ENCODE assay signal across 7 cellular contexts in genomic region chrX:21481761-21482160, GRCh38.
"Had no signal": no experiment of that assay in that cellular context is flagged by ENCODE, and none has a peak within 500 bp of the region (broad histone marks: within the 10 kb centered on the region; RNA-seq: fewer than 3 reads in every experiment).

No MANE protein-coding gene starts in this region.

- H3K36me3 ChIP-seq: HAP-1 had no signal

- H3K9me3 Mint-ChIP-seq: GM23338, HFFc6, IgD-negative memory B cell had no signal

- ATAC-seq: GM23338, HCT116, HepG2 had no signal

- H3K27ac Mint-ChIP-seq: GM23338, HFFc6, IgD-negative memory B cell had no signal

- H3K4me3 Mint-ChIP-seq: GM23338, HFFc6, IgD-negative memory B cell had no signal

- H3K4me3 ChIP-seq: GM23338, HAP-1 had no signal

- H3K27me3 Mint-ChIP-seq: IgD-negative memory B cell had no signal

- H3K36me3 Mint-ChIP-seq: IgD-negative memory B cell had no signal

- DNase-seq: HFFc6, KBM-7 had no signal
